ENCODE assay signal across 1 cellular context in the genomic region with DNA sequence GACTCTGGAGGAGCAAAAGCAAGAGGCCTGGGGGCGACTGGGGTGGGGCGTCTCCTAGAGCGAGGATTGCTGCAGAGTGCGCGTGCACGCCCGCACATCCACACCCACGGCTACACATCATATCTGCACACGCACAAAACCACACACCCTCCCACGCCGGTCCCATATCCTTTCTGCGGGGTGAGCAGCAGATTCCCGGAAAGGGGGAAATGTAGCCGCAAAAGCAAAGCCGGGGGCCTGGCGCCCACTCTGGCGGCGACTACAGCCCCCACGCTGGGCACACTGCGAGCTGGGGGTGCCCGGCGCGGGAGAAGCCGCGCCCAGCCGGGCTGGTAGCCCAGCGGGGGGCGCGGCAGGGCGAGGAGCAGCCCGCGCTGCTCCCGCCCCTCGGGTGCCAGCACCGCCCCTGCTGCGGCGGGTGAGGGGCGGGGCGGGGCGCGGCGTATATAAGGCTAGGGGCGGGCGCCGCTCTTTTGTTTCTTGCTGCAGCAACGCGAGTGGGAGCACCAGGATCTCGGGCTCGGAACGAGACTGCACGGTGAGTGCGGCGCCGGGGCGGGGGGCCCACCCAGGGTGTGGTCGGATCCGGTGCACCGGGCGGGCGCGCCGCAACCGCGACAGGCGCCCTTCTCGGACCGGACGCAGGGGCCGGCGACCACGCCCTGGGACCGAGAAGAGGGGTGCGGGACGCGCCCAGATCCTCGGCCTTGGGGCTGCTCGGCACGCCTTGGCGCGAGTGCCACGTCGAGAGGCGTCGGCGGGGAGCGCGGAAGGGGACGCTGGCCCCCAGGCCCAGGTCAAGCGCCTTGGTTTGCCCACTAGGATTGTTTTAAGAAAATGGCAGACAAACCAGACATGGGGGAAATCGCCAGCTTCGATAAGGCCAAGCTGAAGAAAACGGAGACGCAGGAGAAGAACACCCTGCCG.
TF ChIP-seq lines count a peak whose summit lies in the region.

Gene TMSB10 (plus strand): TSS at position 476 of the 927 bp plus-strand sequence.

TF ChIP-seq in K562, 482 proteins besides CTCF, POLR2A, EP300 and RAD21 (continued from another document and continues in another):
- TF ChIP-seq ZNF444 (CRISPR knock-in tag; IDR thresholded peaks at IDR 0.05) (no peak), FOXK2 (conservative IDR thresholded peaks at IDR 0.05 in 1 of 2, IDR thresholded peaks at IDR 0.05 in 1 of 2; ENCODE audit: low read depth in 2 of 2) (no peak), NR1H2 (CRISPR knock-in tag; IDR thresholded peaks at IDR 0.05) (no peak), EZH2 (IDR thresholded peaks at IDR 0.05; ENCODE audit: borderline replicate concordance, low read depth, low read length) (no peak), KAT7 (CRISPR knock-in tag; IDR thresholded peaks at IDR 0.05; ENCODE audit: borderline replicate concordance) (0 out of 2 replicates have a peak, but pooled peaks have one; percentile 84), BCL6 (CRISPR knock-in tag; IDR thresholded peaks at IDR 0.05) (no peak), YY1 (IDR thresholded peaks at IDR 0.05; ENCODE audit: borderline replicate concordance in 1 of 3, control insufficient read depth in 1 of 3, extremely low read depth in 1 of 3, insufficient read depth in 3 of 3, insufficient read length in 1 of 3, insufficient replicate concordance in 2 of 3, low read depth in 1 of 3, low read length in 2 of 3) (peak in 1 of 3 experiments; percentile 41), DMBX1 (CRISPR knock-in tag; IDR thresholded peaks at IDR 0.05; ENCODE audit: borderline replicate concordance) (no peak), FOXO4 (CRISPR knock-in tag; IDR thresholded peaks at IDR 0.05) (no peak), SRSF3 (IDR thresholded peaks at IDR 0.05; ENCODE audit: insufficient read depth, low read length) (no peak), ZNF408 (CRISPR knock-in tag; IDR thresholded peaks at IDR 0.05; ENCODE audit: low read depth) (no peak), ZZZ3 (IDR thresholded peaks at IDR 0.05) (no peak), PPARD (CRISPR knock-in tag; IDR thresholded peaks at IDR 0.05) (no peak), PHF20 (IDR thresholded peaks at IDR 0.05; ENCODE audit: partially characterized antibody) (no peak), PHTF2 (CRISPR knock-in tag; IDR thresholded peaks at IDR 0.05) (peak; percentile 30; the same call in 1 of the 2 replicates), E4F1 (CRISPR knock-in tag; IDR thresholded peaks at IDR 0.05; ENCODE audit: borderline replicate concordance) (no peak), ILK (tag; IDR thresholded peaks at IDR 0.05; ENCODE audit: borderline replicate concordance, low read depth) (no peak), TCF3 (CRISPR knock-in tag; IDR thresholded peaks at IDR 0.05) (0 out of 2 replicates have a peak, but pooled peaks have one; percentile 10), CREB3 (tag; conservative IDR thresholded peaks at IDR 0.05; ENCODE audit: low read depth) (no peak), STAT5B (CRISPR knock-in tag; IDR thresholded peaks at IDR 0.05) (no peak), CBX2 (IDR thresholded peaks at IDR 0.05; ENCODE audit: insufficient read depth, low read length, poor library complexity, severe bottlenecking) (no peak), PTBP1 (IDR thresholded peaks at IDR 0.05; ENCODE audit: low read depth, low read length) (no peak), ZNF592 (IDR thresholded peaks at IDR 0.05) (no peak), NR0B1 (IDR thresholded peaks at IDR 0.05; ENCODE audit: partially characterized antibody) (no peak), POLR2H (tag; IDR thresholded peaks at IDR 0.05; ENCODE audit: low read depth) (peak; percentile 97), ZNF165 (CRISPR knock-in tag; IDR thresholded peaks at IDR 0.05; ENCODE audit: borderline replicate concordance) (no peak), ARID3A (IDR thresholded peaks at IDR 0.05; ENCODE audit: borderline replicate concordance, low read depth, low read length) (no peak), MYNN (IDR thresholded peaks at IDR 0.05) (0 out of 2 replicates have a peak, but pooled peaks have one; percentile 6), MYNN (CRISPR knock-in tag; IDR thresholded peaks at IDR 0.05) (no peak), ZNF696 (CRISPR knock-in tag; conservative IDR thresholded peaks at IDR 0.05) (no peak), CC2D1A (IDR thresholded peaks at IDR 0.05) (no peak), NFE2L1 (tag; IDR thresholded peaks at IDR 0.05; ENCODE audit: borderline replicate concordance, low read depth) (no peak), CBX5 (IDR thresholded peaks at IDR 0.05; ENCODE audit: borderline replicate concordance, low read depth) (no peak)
- TF ChIP-seq, protein P1, sequence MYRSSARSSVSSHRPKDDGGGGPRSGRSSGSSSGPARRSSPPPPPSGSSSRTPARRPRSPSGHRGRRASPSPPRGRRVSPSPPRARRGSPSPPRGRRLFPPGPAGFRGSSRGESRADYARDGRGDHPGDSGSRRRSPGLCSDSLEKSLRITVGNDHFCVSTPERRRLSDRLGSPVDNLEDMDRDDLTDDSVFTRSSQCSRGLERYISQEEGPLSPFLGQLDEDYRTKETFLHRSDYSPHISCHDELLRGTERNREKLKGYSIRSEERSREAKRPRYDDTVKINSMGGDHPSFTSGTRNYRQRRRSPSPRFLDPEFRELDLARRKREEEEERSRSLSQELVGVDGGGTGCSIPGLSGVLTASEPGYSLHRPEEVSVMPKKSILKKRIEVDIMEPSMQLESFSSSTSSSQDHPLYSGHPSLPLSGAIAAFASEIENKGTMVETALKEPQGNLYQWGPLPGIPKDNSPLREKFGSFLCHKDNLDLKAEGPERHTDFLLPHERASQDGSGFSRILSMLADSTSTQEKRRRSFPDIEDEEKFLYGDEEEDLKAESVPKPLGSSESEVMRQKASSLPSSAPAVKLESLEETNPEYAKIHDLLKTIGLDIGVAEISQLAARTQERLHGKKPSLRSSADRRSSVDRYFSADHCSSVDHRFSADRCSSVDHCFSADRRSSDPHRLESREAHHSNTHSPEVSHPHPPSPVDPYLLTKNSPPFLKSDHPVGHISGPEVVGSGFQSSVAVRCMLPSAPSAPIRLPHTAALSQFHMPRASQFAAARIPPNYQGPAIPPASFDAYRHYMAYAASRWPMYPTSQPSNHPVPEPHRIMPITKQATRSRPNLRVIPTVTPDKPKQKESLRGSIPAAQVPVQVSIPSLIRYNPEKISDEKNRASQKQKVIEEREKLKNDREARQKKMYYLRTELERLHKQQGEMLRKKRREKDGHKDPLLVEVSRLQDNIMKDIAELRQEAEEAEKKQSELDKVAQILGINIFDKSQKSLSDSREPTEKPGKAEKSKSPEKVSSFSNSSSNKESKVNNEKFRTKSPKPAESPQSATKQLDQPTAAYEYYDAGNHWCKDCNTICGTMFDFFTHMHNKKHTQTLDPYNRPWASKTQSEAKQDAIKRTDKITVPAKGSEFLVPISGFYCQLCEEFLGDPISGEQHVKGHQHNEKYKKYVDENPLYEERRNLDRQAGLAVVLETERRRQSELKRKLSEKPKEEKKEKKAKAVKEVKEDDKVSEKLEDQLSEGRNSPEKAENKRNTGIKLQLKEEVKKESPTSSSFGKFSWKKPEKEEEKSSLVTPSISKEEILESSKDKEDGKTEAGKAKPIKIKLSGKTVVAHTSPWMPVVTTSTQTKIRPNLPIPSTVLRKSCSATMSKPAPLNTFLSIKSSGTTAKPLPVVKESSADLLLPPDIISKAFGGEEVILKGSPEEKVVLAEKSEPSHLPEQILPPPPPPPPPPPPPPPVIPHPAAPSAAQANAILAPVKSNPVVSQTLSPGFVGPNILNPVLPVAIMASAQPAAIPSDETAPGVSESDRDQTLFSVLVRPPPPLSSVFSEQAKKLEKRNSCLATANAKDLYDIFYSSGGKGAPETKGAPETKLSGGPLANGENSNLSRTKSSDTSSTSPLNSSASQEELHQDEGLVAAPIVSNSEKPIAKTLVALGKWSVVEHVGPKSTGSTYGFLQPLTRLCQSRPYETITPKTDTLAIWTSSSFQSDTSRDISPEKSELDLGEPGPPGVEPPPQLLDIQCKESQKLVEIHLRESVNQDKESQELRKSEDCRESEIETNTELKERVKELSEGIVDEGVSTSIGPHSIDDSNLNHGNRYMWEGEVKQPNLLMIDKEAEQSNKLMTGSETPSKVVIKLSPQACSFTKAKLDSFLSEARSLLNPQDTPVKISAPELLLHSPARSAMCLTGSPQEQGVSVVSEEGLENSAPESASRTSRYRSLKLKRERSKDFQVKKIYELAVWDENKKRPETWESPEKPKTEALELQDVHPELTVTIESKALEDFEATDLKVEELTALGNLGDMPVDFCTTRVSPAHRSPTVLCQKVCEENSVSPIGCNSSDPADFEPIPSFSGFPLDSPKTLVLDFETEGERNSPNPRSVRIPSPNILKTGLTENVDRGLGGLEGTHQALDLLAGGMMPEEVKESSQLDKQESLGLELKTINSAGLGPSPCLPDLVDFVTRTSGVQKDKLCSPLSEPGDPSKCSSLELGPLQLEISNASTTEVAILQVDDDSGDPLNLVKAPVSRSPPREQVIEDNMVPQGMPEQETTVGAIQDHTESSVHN (IDR thresholded peaks at IDR 0.05; ENCODE audit: borderline replicate concordance in 1 of 2, low read depth in 1 of 2): no peak
